24 cellular contexts compared by ENCODE assay signal in genomic region chr9:81635526-81636279, GRCh38. TPM values are rescaled to one million over a fixed set of nuclear protein-coding genes. Genes with fewer than 3 reads are reported as not detected.
DNase-seq lines count a peak whose midpoint lies in the region; ATAC-seq and FAIRE-seq lines count a peak whose summit lies in the region.
"Had no signal": no experiment of that assay in that cellular context is flagged by ENCODE, and none has a peak within 500 bp of the region (broad histone marks: within the 10 kb centered on the region; RNA-seq: fewer than 3 reads in every experiment).

No MANE protein-coding gene starts in this region.

- H3K4me3 Mint-ChIP-seq in CD8-positive, alpha-beta memory T cell: no peak overlapping the region
- H3K4me3 Mint-ChIP-seq: activated CD4-positive, alpha-beta T cell treated with anti-CD3 and anti-CD28 coated beads, Interleukin-2, amount 10 ng/mL, durations not matched to agents 7 days and 5 days; memory B cell; natural killer cell had no signal

- no peak overlapping the region for H2BK15ac ChIP-seq in mesenchymal stem cell (ENCODE audit: low read depth, poor library complexity, severe bottlenecking)

- H3K4me1 ChIP-seq in mesenchymal stem cell (ENCODE audit: control insufficient read depth, insufficient read depth, low read depth, low read length): peaks cover 6% of the 10 kb centered on the region
- no peaks in the 10 kb centered on the region for H3K4me1 ChIP-seq in CD8-positive, alpha-beta memory T cell (ENCODE audit: insufficient read depth, low read length)
- H3K4me1 ChIP-seq: HAP-1 had no signal

- peaks cover 13% of the 10 kb centered on the region for H3K79me1 ChIP-seq in mesenchymal stem cell (replicated peaks; ENCODE audit: low read length, poor library complexity, severe bottlenecking)

- no peak overlapping the region for H2AFZ ChIP-seq in mesenchymal stem cell (ENCODE audit: low read depth, low read length)

- H4K91ac ChIP-seq in mesenchymal stem cell (ENCODE audit: low read length): no peak overlapping the region

- CTCF ChIA-PET in CD8-positive, alpha-beta memory T cell (lab: Charles Lee): no interaction called here

- peak; percentile 12 for FAIRE-seq in endometrium (lab: Jason Lieb, UNC)
- FAIRE-seq: GM19239, kidney had no signal

- no peak overlapping the region for H3K4ac ChIP-seq in mesenchymal stem cell (ENCODE audit: low read depth in 1 of 2, low read length in 2 of 2)

- H3K9ac ChIP-seq in mesenchymal stem cell (ENCODE audit: low read length): peak overlapping the region; percentile 52

- no peak overlapping the region for H3K27ac Mint-ChIP-seq in CD8-positive, alpha-beta memory T cell
- H3K27ac Mint-ChIP-seq: activated CD4-positive, alpha-beta T cell treated with anti-CD3 and anti-CD28 coated beads, Interleukin-2, amount 10 ng/mL, durations not matched to agents 7 days and 5 days; IgD-negative memory B cell; memory B cell had no signal

- WGBS in mesenchymal stem cell: 50% methylated on average over 1 of the region's 1 CpG

- peaks cover 11 to 29% of the 10 kb centered on the region in 2 experiments for H3K36me3 ChIP-seq in mesenchymal stem cell (ENCODE audit: control insufficient read depth in 1 of 2, insufficient read depth in 2 of 2, low read depth in 1 of 2, low read length in 2 of 2)
- no peaks in the 10 kb centered on the region for H3K36me3 ChIP-seq in CD8-positive, alpha-beta memory T cell (ENCODE audit: insufficient read depth, low read length)
- H3K36me3 ChIP-seq: HAP-1 had no signal

- H3K14ac ChIP-seq in mesenchymal stem cell (ENCODE audit: low read length in 2 of 2): no peak overlapping the region

- no peak overlapping the region for H3K23ac ChIP-seq in mesenchymal stem cell (ENCODE audit: low read length in 2 of 2)

- no peak overlapping the region for H2BK12ac ChIP-seq in mesenchymal stem cell (ENCODE audit: low read length in 2 of 2)

- H3K9me3 Mint-ChIP-seq in CD8-positive, alpha-beta memory T cell: peaks cover 0 to 9% (median 0%) of the 10 kb centered on the region in 5 donors
- H3K9me3 Mint-ChIP-seq: activated CD4-positive, alpha-beta T cell treated with anti-CD3 and anti-CD28 coated beads, Interleukin-2, amount 10 ng/mL, durations not matched to agents 7 days and 5 days; IgD-negative memory B cell; memory B cell; natural killer cell had no signal

- no peak overlapping the region for H2BK120ac ChIP-seq in mesenchymal stem cell (ENCODE audit: low read depth, low read length)

- H3K27me3 ChIP-seq in mesenchymal stem cell (ENCODE audit: control insufficient read depth in 1 of 2, insufficient read depth in 1 of 2, low read length in 2 of 2): no peaks in the 10 kb centered on the region
- H3K27me3 ChIP-seq in CD8-positive, alpha-beta memory T cell (ENCODE audit: insufficient read depth, low read length, poor library complexity, severe bottlenecking): no peaks in the 10 kb centered on the region
- H3K27me3 ChIP-seq: esophagus squamous epithelium had no signal

- no peak overlapping the region for H2AK5ac ChIP-seq in mesenchymal stem cell (ENCODE audit: low read length, severe bottlenecking)

- no peaks in the 10 kb centered on the region for H3K36me3 Mint-ChIP-seq in CD8-positive, alpha-beta memory T cell
- H3K36me3 Mint-ChIP-seq: natural killer cell had no signal

- peak; percentile 30 for DNase-seq in AG08396 (ENCODE audit: low spot score)
- peak; percentile 37 for DNase-seq in HCEC 1CT
- DNase-seq in mesenchymal stem cell: peak; percentile 37
- no peak for DNase-seq in CD8-positive, alpha-beta memory T cell
- no peak for DNase-seq in midbrain (lab: John Stamatoyannopoulos, UW)
- DNase-seq: activated CD4-positive, alpha-beta T cell treated with anti-CD3 and anti-CD28 coated beads, Interleukin-2, amount 10 ng/mL, durations not matched to agents 7 days and 5 days; activated CD8-positive, alpha-beta memory T cell treated with anti-CD3 and anti-CD28 coated beads, Interleukin-2, amount 50 U/mL, for 48 hours; activated gamma-delta T cell; caudate nucleus; esophagus squamous epithelium; hypothalamus; kidney; natural killer cell; NCI-H1694; NCI-H748 treated with DMSO at 0.1 percent for 48 hours; Right ventricle myocardium superior; stimulated activated CD4-positive, alpha-beta T cell treated with anti-CD3 and anti-CD28 coated beads, Interleukin-4, amount 100 ng/mL, for 4 hours had no signal

- H4K8ac ChIP-seq in mesenchymal stem cell (ENCODE audit: low read length): no peak overlapping the region

- no peak overlapping the region for H3K27ac ChIP-seq in mesenchymal stem cell (ENCODE audit: low read length, poor library complexity, severe bottlenecking)
- no peak overlapping the region for H3K27ac ChIP-seq in CD8-positive, alpha-beta memory T cell (ENCODE audit: low read depth, low read length)
- H3K27ac ChIP-seq: esophagus squamous epithelium had no signal

- peak overlapping the region in 1 of 2 experiments; percentile 29 for H3K4me3 ChIP-seq in mesenchymal stem cell (ENCODE audit: insufficient read depth in 1 of 2, low read depth in 1 of 2, low read length in 2 of 2)
- H3K4me3 ChIP-seq in CD8-positive, alpha-beta memory T cell (ENCODE audit: low read length): no peak overlapping the region
- H3K4me3 ChIP-seq: esophagus squamous epithelium, HAP-1 had no signal

- H3K4me2 ChIP-seq in mesenchymal stem cell (ENCODE audit: low read length, poor library complexity, severe bottlenecking): no peak overlapping the region

- H3K4me1 Mint-ChIP-seq in CD8-positive, alpha-beta memory T cell: peaks cover 0 to 1% (median 0%) of the 10 kb centered on the region in 3 donors
- H3K4me1 Mint-ChIP-seq: activated CD4-positive, alpha-beta T cell treated with anti-CD3 and anti-CD28 coated beads, Interleukin-2, amount 10 ng/mL, durations not matched to agents 7 days and 5 days had no signal

- POLR2A ChIA-PET in CD8-positive, alpha-beta memory T cell (lab: Charles Lee): no interaction called here

- ATAC-seq in HG03095 (IDR thresholded peaks at IDR 0.05; ENCODE audit: unreplicated experiment) (no peak), GM21528 (IDR thresholded peaks at IDR 0.05; ENCODE audit: low FRiP score, unreplicated experiment) (no peak)
- ATAC-seq: natural killer cell had no signal

- no peaks in the 10 kb centered on the region for H3K27me3 Mint-ChIP-seq in CD8-positive, alpha-beta memory T cell
- H3K27me3 Mint-ChIP-seq: IgD-negative memory B cell, memory B cell had no signal

- no peak overlapping the region for H3K18ac ChIP-seq in mesenchymal stem cell (ENCODE audit: low read depth in 1 of 2, low read length in 2 of 2)

- no peak overlapping the region for H2BK5ac ChIP-seq in mesenchymal stem cell (ENCODE audit: low read depth, low read length, poor library complexity, severe bottlenecking)

- H3K9me3 ChIP-seq in mesenchymal stem cell (ENCODE audit: control insufficient read depth, low read length): no peaks in the 10 kb centered on the region
- H3K9me3 ChIP-seq in CD8-positive, alpha-beta memory T cell (ENCODE audit: low read length): no peaks in the 10 kb centered on the region
- H3K9me3 ChIP-seq: esophagus squamous epithelium, HAP-1 had no signal

RNA-seq across cellular contexts. Expression of gene TLE1, which starts 53.6 kb away (rescaled TPM):
- 39.2 TPM for polyA plus RNA-seq in mesenchymal stem cell (2013, experiment 1 of 2)
- 42.8 TPM for polyA plus RNA-seq in mesenchymal stem cell (2013, experiment 2 of 2)
- under 1 TPM; 0.13 to 0.33 TPM for total RNA-seq in CD8-positive, alpha-beta memory T cell
- polyA plus RNA-seq in CD8-positive, alpha-beta memory T cell: 25.1 TPM

Comparison
In these comparisons a context has a peak if more than half of its experiments do, and no peak if none do; other contexts are left out.
1. DNase-seq: peak in AG08396 (single experiment), HCEC 1CT (single experiment) and mesenchymal stem cell (single experiment); none in CD8-positive, alpha-beta memory T cell (0 of 5) and midbrain (single experiment).